In the genomic region with DNA sequence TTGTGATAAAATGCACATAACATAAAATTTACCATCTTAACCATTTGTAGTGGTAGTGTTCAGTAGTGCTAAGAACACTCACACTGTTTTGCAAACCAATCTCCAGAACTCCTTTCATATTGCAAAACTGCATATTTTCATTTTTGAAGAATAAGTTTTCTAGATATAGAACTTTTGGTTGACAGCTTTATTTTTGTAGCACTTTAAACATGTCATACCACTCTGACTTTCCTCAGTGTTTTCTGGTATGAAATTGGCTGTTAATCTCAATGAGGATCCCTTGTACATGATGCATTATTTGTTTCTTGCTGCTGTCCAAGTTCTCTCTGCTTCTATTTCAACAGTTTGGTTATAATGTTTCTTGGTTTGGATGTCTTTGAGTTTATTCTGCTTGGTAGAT, we compare ENCODE assay signal across 32 cellular contexts.
"Had no signal": no experiment of that assay in that cellular context is flagged by ENCODE, and none has a peak within 500 bp of the region (broad histone marks: within the 10 kb centered on the region; RNA-seq: fewer than 3 reads in every experiment).

No MANE protein-coding gene starts in this region.

- H3K36me3 ChIP-seq: MG63 had no signal

- H3K4me3 ChIP-seq: MG63 had no signal

- H3K9me3 ChIP-seq: MG63 had no signal

- DNase-seq: Kasumi-1, MG63, MM.1S, NCI-H1048, NCI-H1092, NCI-H1092 treated with DMSO at 0.1 percent for 48 hours, NCI-H1105, NCI-H1105 treated with DMSO at 0.1 percent for 48 hours, NCI-H1417, NCI-H1417 treated with DMSO at 0.1 percent for 48 hours, NCI-H1436, NCI-H1436 treated with DMSO at 0.1 percent for 48 hours, NCI-H146, NCI-H1694, NCI-H187, NCI-H187 treated with DMSO at 0.1 percent for 48 hours, NCI-H1930, NCI-H2029, NCI-H2029 treated with DMSO at 0.1 percent for 48 hours, NCI-H2081, NCI-H2081 treated with DMSO at 0.1 percent for 48 hours, NCI-H2107, NCI-H2171, NCI-H2171 treated with DMSO at 0.1 percent for 48 hours, NCI-H2227 treated with DMSO at 0.1 percent for 48 hours, NCI-H226, NCI-H345, NCI-H446, NCI-H446 treated with DMSO at 0.1 percent for 48 hours, NCI-H510A, NCI-H510A treated with DMSO at 0.1 percent for 48 hours, NCI-H524 had no signal
